In the genomic region with DNA sequence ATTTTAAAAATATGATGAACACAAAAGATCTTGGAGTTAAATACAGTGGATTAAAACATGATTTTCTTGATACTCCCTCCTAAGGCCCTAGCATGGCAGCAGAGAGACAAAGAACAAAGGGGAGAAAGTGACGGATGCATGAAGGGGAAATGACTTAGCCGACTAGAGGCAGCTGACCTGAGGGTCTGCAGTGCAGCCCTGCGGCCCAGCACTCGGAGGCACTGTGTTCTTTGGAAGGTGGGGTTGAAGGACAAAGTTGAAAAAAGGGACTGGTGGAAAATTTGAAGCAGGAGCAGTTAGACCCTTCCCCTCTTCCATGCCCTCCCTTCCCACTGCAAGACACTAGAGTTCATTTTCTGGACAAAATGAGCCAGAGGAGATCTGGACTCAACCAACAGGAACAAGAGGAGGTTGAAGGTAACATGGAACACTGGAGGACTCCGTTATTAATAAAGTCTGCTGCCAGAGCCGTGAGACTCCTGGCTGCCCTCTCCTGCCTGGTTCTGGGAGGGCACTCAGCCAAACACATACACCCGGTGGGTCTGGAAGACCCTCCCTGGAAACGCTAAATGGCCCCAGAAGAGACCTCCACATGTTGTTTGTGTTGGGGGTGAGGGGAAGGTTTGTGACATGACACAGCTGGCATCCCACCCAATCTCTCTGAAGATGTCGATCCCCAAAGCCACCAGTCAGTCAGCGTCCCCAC, we compare ENCODE assay signal across 24 cellular contexts.
DNase-seq lines count a peak whose midpoint lies in the region; FAIRE-seq and TF ChIP-seq lines count a peak whose summit lies in the region.
"Had no signal": no experiment of that assay in that cellular context is flagged by ENCODE, and none has a peak within 500 bp of the region (broad histone marks: within the 10 kb centered on the region; RNA-seq: fewer than 3 reads in every experiment).

No MANE protein-coding gene starts in this region.

- H3F3A ChIP-seq in Loucy (ENCODE audit: low read depth) = no peaks in the 10 kb centered on the region

- H3K4me1 ChIP-seq in Loucy (ENCODE audit: insufficient read depth, low read length, poor library complexity, severe bottlenecking) (no peaks in the 10 kb centered on the region), osteoblast (ENCODE audit: insufficient read depth, low read length) (no peaks in the 10 kb centered on the region)
- H3K4me1 ChIP-seq: psoas muscle, transverse colon had no signal

- H3K9me2 ChIP-seq in Loucy (replicated peaks; ENCODE audit: low read depth, low read length) = no peaks in the 10 kb centered on the region

- H3K27me3 ChIP-seq in Loucy (ENCODE audit: insufficient read depth, low read length, poor library complexity, severe bottlenecking) (no peaks in the 10 kb centered on the region), brain microvascular endothelial cell (replicated peaks) (no peaks in the 10 kb centered on the region), osteoblast (ENCODE audit: insufficient read depth, low read length) (peaks cover 3% of the 10 kb centered on the region)
- H3K27me3 ChIP-seq: transverse colon had no signal

- TF ChIP-seq CTCF in Loucy (conservative IDR thresholded peaks at IDR 0.05; ENCODE audit: low read length) (peak; percentile 37), brain microvascular endothelial cell (IDR thresholded peaks at IDR 0.05; ENCODE audit: low read depth, low read length, missing control alignments) (peak; percentile 10), neural crest cell (conservative IDR thresholded peaks at IDR 0.05) (no peak), osteoblast (IDR thresholded peaks at IDR 0.05; ENCODE audit: extremely low read depth, low read depth, low read length) (no peak)

- no peak overlapping the region for H2AFZ ChIP-seq in Loucy (ENCODE audit: low read length)
- H2AFZ ChIP-seq in osteoblast (ENCODE audit: low read length) = no peak overlapping the region

- peak overlapping the region; percentile 45 for H3K27ac Mint-ChIP-seq in neural crest cell (ENCODE audit: unreplicated experiment)
- H3K27ac Mint-ChIP-seq: activated CD8-positive, alpha-beta memory T cell treated with anti-CD3 and anti-CD28 coated beads, Interleukin-2, amount 10 ng/mL, durations not matched to agents 7 days and 5 days; activated naive CD4-positive, alpha-beta T cell treated with anti-CD3 and anti-CD28 coated beads, Interleukin-2, amount 10 ng/mL, durations not matched to agents 7 days and 5 days; activated T-helper 1 cell treated with anti-CD3 and anti-CD28 coated beads, Interleukin-12 subunit alpha, Interleukin-12 subunit beta, Interleukin-2, Interleukin-4 antibody, amounts not matched to agents 30 ng/mL and 10 ng/mL and 1 ng/mL, durations not matched to agents 14 hours and 24 hours and 36 hours; B cell; HFFc6 had no signal

- H4K20me1 ChIP-seq in Loucy (ENCODE audit: insufficient read depth, low read length, poor library complexity, severe bottlenecking) (no peaks in the 10 kb centered on the region), osteoblast (ENCODE audit: insufficient read depth, low read length) (no peaks in the 10 kb centered on the region)

- H3K79me2 ChIP-seq in Loucy (ENCODE audit: insufficient read depth, low read length) = no peaks in the 10 kb centered on the region
- no peaks in the 10 kb centered on the region for H3K79me2 ChIP-seq in osteoblast (ENCODE audit: insufficient read depth, low read length)

- no peak overlapping the region for H3K4me3 Mint-ChIP-seq in neural crest cell
- H3K4me3 Mint-ChIP-seq: activated CD8-positive, alpha-beta memory T cell treated with anti-CD3 and anti-CD28 coated beads, Interleukin-2, amount 10 ng/mL, durations not matched to agents 7 days and 5 days; activated naive CD4-positive, alpha-beta T cell treated with anti-CD3 and anti-CD28 coated beads, Interleukin-2, amount 10 ng/mL, durations not matched to agents 7 days and 5 days; activated T-helper 1 cell treated with anti-CD3 and anti-CD28 coated beads, Interleukin-12 subunit alpha, Interleukin-12 subunit beta, Interleukin-2, Interleukin-4 antibody, amounts not matched to agents 30 ng/mL and 10 ng/mL and 1 ng/mL, durations not matched to agents 14 hours and 24 hours and 36 hours; B cell; HFFc6 had no signal

- no peak overlapping the region for H3K9ac ChIP-seq in Loucy (ENCODE audit: low read depth, low read length, poor library complexity, severe bottlenecking)

- H3K27me3 Mint-ChIP-seq in neural crest cell (ENCODE audit: low read depth) = no peaks in the 10 kb centered on the region

- H3K27ac ChIP-seq in brain microvascular endothelial cell (no peak overlapping the region), osteoblast (ENCODE audit: low read depth, low read length) (no peak overlapping the region)
- H3K27ac ChIP-seq: psoas muscle, RWPE1, transverse colon had no signal

- peaks cover 16% of the 10 kb centered on the region for H3K36me3 Mint-ChIP-seq in neural crest cell (ENCODE audit: low read depth)
- H3K36me3 Mint-ChIP-seq: activated CD8-positive, alpha-beta memory T cell treated with anti-CD3 and anti-CD28 coated beads, Interleukin-2, amount 10 ng/mL, durations not matched to agents 7 days and 5 days; activated naive CD4-positive, alpha-beta T cell treated with anti-CD3 and anti-CD28 coated beads, Interleukin-2, amount 10 ng/mL, durations not matched to agents 7 days and 5 days had no signal

- peaks cover 16% of the 10 kb centered on the region for H3K9me3 Mint-ChIP-seq in neural crest cell
- H3K9me3 Mint-ChIP-seq: activated naive CD4-positive, alpha-beta T cell treated with anti-CD3 and anti-CD28 coated beads, Interleukin-2, amount 10 ng/mL, durations not matched to agents 7 days and 5 days; activated T-helper 1 cell treated with anti-CD3 and anti-CD28 coated beads, Interleukin-12 subunit alpha, Interleukin-12 subunit beta, Interleukin-2, Interleukin-4 antibody, amounts not matched to agents 30 ng/mL and 10 ng/mL and 1 ng/mL, durations not matched to agents 14 hours and 24 hours and 36 hours; HFFc6 had no signal

- in situ Hi-C loops in brain microvascular endothelial cell (cut with HindIII; ENCODE audit: low pct_ligation_motif_present, low sequenced_read_pairs) = no loop called here

- H3K9me3 ChIP-seq in Loucy (ENCODE audit: insufficient read depth, low read depth, low read length) (no peaks in the 10 kb centered on the region), osteoblast (ENCODE audit: low read depth, low read length) (no peaks in the 10 kb centered on the region)
- H3K9me3 ChIP-seq: psoas muscle, transverse colon had no signal

- FAIRE-seq in frontal cortex (lab: Jason Lieb, UNC) = no peak

- no peak overlapping the region for H3K4me2 ChIP-seq in Loucy (ENCODE audit: low read depth, low read length, poor library complexity, severe bottlenecking)
- H3K4me2 ChIP-seq in osteoblast (ENCODE audit: insufficient read depth, low read length) = no peak overlapping the region

- H3K4me1 Mint-ChIP-seq in neural crest cell = peaks cover 5% of the 10 kb centered on the region
- H3K4me1 Mint-ChIP-seq: activated CD8-positive, alpha-beta memory T cell treated with anti-CD3 and anti-CD28 coated beads, Interleukin-2, amount 10 ng/mL, durations not matched to agents 7 days and 5 days; activated naive CD4-positive, alpha-beta T cell treated with anti-CD3 and anti-CD28 coated beads, Interleukin-2, amount 10 ng/mL, durations not matched to agents 7 days and 5 days; B cell had no signal

- peak; percentile 33 for DNase-seq in NCI-H82 (lab: John Stamatoyannopoulos, UW)
- DNase-seq in NCI-H82 treated with DMSO at 0.1 percent for 48 hours (lab: John Stamatoyannopoulos, UW; ENCODE audit: unreplicated experiment) = no peak
- no peak for DNase-seq in brain microvascular endothelial cell
- DNase-seq in neural crest cell (ENCODE audit: low read depth, low spot score) = no peak
- DNase-seq in activated CD4-positive, CD25-positive, alpha-beta regulatory T cell (lab: John Stamatoyannopoulos, UW) = no peak
- no peak for DNase-seq in osteoblast (ENCODE audit: insufficient read length, low spot score, missing footprints)
- no peak for DNase-seq in frontal cortex (ENCODE audit: low spot score in 2 of 2)
- DNase-seq: activated CD4-positive, alpha-beta T cell treated with anti-CD3 and anti-CD28 coated beads, Interleukin-2, amount 50 U/mL, for 1 hour; activated CD8-positive, alpha-beta memory T cell treated with anti-CD3 and anti-CD28 coated beads, Interleukin-2, amount 10 ng/mL, durations not matched to agents 7 days and 5 days; activated naive CD4-positive, alpha-beta T cell treated with anti-CD3 and anti-CD28 coated beads, Interleukin-2, amount 10 ng/mL, durations not matched to agents 7 days and 5 days; amniotic stem cell; DMS79; HFFc6; KBM-7; kidney glomerular epithelial cell; NCI-H1436 treated with DMSO at 0.1 percent for 48 hours; NCI-H510A; psoas muscle; stimulated activated CD8-positive, alpha-beta memory T cell treated with anti-CD3 and anti-CD28 coated beads, Interleukin-4, amount 100 ng/mL, for 48 hours; transverse colon had no signal

- no peak overlapping the region for H3K4me3 ChIP-seq in Loucy (ENCODE audit: low read length, poor library complexity, severe bottlenecking)
- H3K4me3 ChIP-seq in brain microvascular endothelial cell (ENCODE audit: low read depth, low read length) = no peak overlapping the region
- H3K4me3 ChIP-seq in osteoblast (ENCODE audit: insufficient read depth, low read length) = no peak overlapping the region
- H3K4me3 ChIP-seq: psoas muscle, transverse colon had no signal

- no peaks in the 10 kb centered on the region for H3K36me3 ChIP-seq in Loucy (ENCODE audit: insufficient read depth, low read length)
- H3K36me3 ChIP-seq in brain microvascular endothelial cell (replicated peaks) = no peaks in the 10 kb centered on the region
- no peaks in the 10 kb centered on the region for H3K36me3 ChIP-seq in osteoblast (ENCODE audit: insufficient read depth, low read length)
- H3K36me3 ChIP-seq: transverse colon had no signal

Comparison
In these comparisons a context has a peak if more than half of its experiments do, and no peak if none do; other contexts are left out.
1. CTCF ChIP-seq: peak in Loucy (single experiment) and brain microvascular endothelial cell (single experiment); none in neural crest cell (single experiment) and osteoblast (single experiment).